Comparison of ENCODE assay signal across 17 cellular contexts in the genomic region with DNA sequence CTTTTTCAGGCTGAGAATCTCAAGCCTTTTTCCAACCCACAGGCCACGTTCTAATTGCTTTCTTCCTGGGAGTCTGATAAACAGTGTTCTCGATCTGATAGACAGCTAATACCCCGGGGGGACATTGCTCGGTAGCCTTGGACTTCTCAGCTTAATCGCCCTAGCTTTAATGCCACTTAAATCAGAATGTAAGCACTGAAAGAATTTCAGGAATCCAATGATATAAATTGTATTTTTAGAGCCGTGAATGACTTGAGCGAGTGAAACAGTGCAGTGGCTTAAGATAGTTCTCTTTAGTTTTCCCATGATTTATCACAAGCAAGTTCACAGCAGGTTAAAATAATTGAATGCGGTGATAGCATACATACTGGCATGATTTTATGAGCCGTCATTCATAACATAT.
DNase-seq lines count a peak whose midpoint lies in the region; TF ChIP-seq lines count a peak whose summit lies in the region.
"Had no signal": no experiment of that assay in that cellular context is flagged by ENCODE, and none has a peak within 500 bp of the region (broad histone marks: within the 10 kb centered on the region; RNA-seq: fewer than 3 reads in every experiment).

No MANE protein-coding gene starts in this region.

- H3K4me1 ChIP-seq in osteoblast (ENCODE audit: insufficient read depth, low read length) (peaks cover 10% of the 10 kb centered on the region), neuronal stem cell (ENCODE audit: control insufficient read depth in 2 of 2, insufficient read depth in 1 of 2, low read depth in 1 of 2, low read length in 2 of 2) (no peaks in the 10 kb centered on the region)
- H3K4me1 ChIP-seq: A549 had no signal

- H3K27me3 ChIP-seq in osteoblast (ENCODE audit: insufficient read depth, low read length) (no peaks in the 10 kb centered on the region), neuronal stem cell (ENCODE audit: control insufficient read depth in 3 of 3, insufficient read depth in 3 of 3, low read depth in 1 of 3, low read length in 3 of 3) (no peaks in the 10 kb centered on the region)
- H3K27me3 ChIP-seq: foreskin keratinocyte had no signal

- H3K27ac Mint-ChIP-seq in glutamatergic neuron (ENCODE audit: unreplicated experiment) = no peak overlapping the region
- H3K27ac Mint-ChIP-seq: activated naive CD8-positive, alpha-beta T cell; natural killer cell treated with Interleukin-12 subunit alpha and Interleukin-12 subunit beta and Interleukin-15 and Interleukin-18, amount 100 ng/mL, for 72 hours; WTC11 had no signal

- CTCF ChIA-PET in AG04449 (lab: Yijun Ruan, JAX) = interaction anchor here (0.7 to 8.3 kb wide), 16 partner anchors 13 to 481 kb away, joined by 3 to 140 read pairs (median 3); a partner anchor contains a TSS

- no peak overlapping the region for H3K4ac ChIP-seq in neuronal stem cell (ENCODE audit: low read length)

- H3K9ac ChIP-seq in neuronal stem cell (ENCODE audit: low read depth, low read length, poor library complexity) = no peak overlapping the region

- H4K20me1 ChIP-seq in osteoblast (ENCODE audit: insufficient read depth, low read length) = no peaks in the 10 kb centered on the region

- H3K23ac ChIP-seq in neuronal stem cell (ENCODE audit: low read depth, low read length, poor library complexity) = no peak overlapping the region

- H2AFZ ChIP-seq in osteoblast (ENCODE audit: low read length) (peak overlapping the region; percentile 54), neuronal stem cell (ENCODE audit: low read length) (no peak overlapping the region)

- H2AK5ac ChIP-seq in neuronal stem cell (ENCODE audit: low read depth, low read length) = no peak overlapping the region

- no peaks in the 10 kb centered on the region for H3K79me1 ChIP-seq in neuronal stem cell (ENCODE audit: low read depth, low read length)

- no peak overlapping the region for H4K8ac ChIP-seq in neuronal stem cell (ENCODE audit: low read depth, low read length)

- H3K9me3 Mint-ChIP-seq in glutamatergic neuron (ENCODE audit: unreplicated experiment) = no peaks in the 10 kb centered on the region
- H3K9me3 Mint-ChIP-seq: WTC11 had no signal

- peak; percentile 72 for DNase-seq in AG04449 (ENCODE audit: low read depth, low spot score)
- peak; percentile 26 for DNase-seq in NCI-H1048 (lab: John Stamatoyannopoulos, UW)
- peak; percentile 49 for DNase-seq in fibroblast of villous mesenchyme (ENCODE audit: low read depth)
- peak; percentile 73 for DNase-seq in osteoblast (ENCODE audit: insufficient read length, low spot score, missing footprints)
- no peak for DNase-seq in GM20000 (ENCODE audit: low spot score)
- no peak for DNase-seq in neuronal stem cell (ENCODE audit: low spot score)
- DNase-seq in glutamatergic neuron = no peak
- no peak for DNase-seq in activated naive CD4-positive, alpha-beta T cell (lab: John Stamatoyannopoulos, UW)
- DNase-seq: dermis blood vessel endothelial cell, NCI-H345, OCI-M1, substantia nigra had no signal

- H3K79me2 ChIP-seq in osteoblast (ENCODE audit: insufficient read depth, low read length) = no peaks in the 10 kb centered on the region

- H3K36me3 Mint-ChIP-seq in glutamatergic neuron (ENCODE audit: unreplicated experiment) = peaks cover 4% of the 10 kb centered on the region
- H3K36me3 Mint-ChIP-seq: activated naive CD8-positive, alpha-beta T cell; natural killer cell treated with Interleukin-12 subunit alpha and Interleukin-12 subunit beta and Interleukin-15 and Interleukin-18, amount 100 ng/mL, for 72 hours; WTC11 had no signal

- H3K4me1 Mint-ChIP-seq in glutamatergic neuron (ENCODE audit: low read depth, unreplicated experiment) = peaks cover 5% of the 10 kb centered on the region
- H3K4me1 Mint-ChIP-seq: WTC11 had no signal

- no peak overlapping the region for H3K4me3 Mint-ChIP-seq in glutamatergic neuron (ENCODE audit: unreplicated experiment)
- H3K4me3 Mint-ChIP-seq: activated naive CD8-positive, alpha-beta T cell; natural killer cell treated with Interleukin-12 subunit alpha and Interleukin-12 subunit beta and Interleukin-15 and Interleukin-18, amount 100 ng/mL, for 72 hours; WTC11 had no signal

- H4K91ac ChIP-seq in neuronal stem cell (ENCODE audit: low read depth, low read length, poor library complexity) = no peak overlapping the region

- peak overlapping the region; percentile 61 for H3K4me2 ChIP-seq in osteoblast (ENCODE audit: insufficient read depth, low read length)
- H3K4me2 ChIP-seq in neuronal stem cell (ENCODE audit: insufficient read depth, low read length, poor library complexity, severe bottlenecking) = no peak overlapping the region
- H3K4me2 ChIP-seq: A549 had no signal

- no peaks in the 10 kb centered on the region for H3K9me3 ChIP-seq in osteoblast (ENCODE audit: low read depth, low read length)
- no peaks in the 10 kb centered on the region for H3K9me3 ChIP-seq in neuronal stem cell (replicated peaks in 1 of 2; ENCODE audit: control insufficient read depth in 2 of 2, insufficient read depth in 1 of 2, low read depth in 1 of 2, low read length in 2 of 2)
- H3K9me3 ChIP-seq: A549 had no signal

- H3K18ac ChIP-seq in neuronal stem cell (ENCODE audit: low read length) = no peak overlapping the region

- H3K4me3 ChIP-seq in AG04449 (ENCODE audit: low read depth, low read length) = peak overlapping the region; percentile 39
- H3K4me3 ChIP-seq in fibroblast of villous mesenchyme (ENCODE audit: low read depth, low read length) = no peak overlapping the region
- peak overlapping the region; percentile 16 for H3K4me3 ChIP-seq in osteoblast (ENCODE audit: insufficient read depth, low read length)
- no peak overlapping the region for H3K4me3 ChIP-seq in neuronal stem cell (ENCODE audit: low read length in 2 of 2)
- H3K4me3 ChIP-seq: A549 had no signal

- POLR2A ChIA-PET in AG04449 (lab: Yijun Ruan, JAX) = interaction anchor here (0.7 to 1.7 kb wide), 3 partner anchors 27 to 93 kb away, joined by 3 to 7 read pairs (median 6); no protein-coding TSS in a partner anchor

- no peak overlapping the region for H2BK120ac ChIP-seq in neuronal stem cell (ENCODE audit: low read depth, low read length)

- H3K27ac ChIP-seq in osteoblast (ENCODE audit: low read depth, low read length) (peak overlapping the region; percentile 67), neuronal stem cell (replicated peaks; ENCODE audit: low read length) (no peak overlapping the region)
- H3K27ac ChIP-seq: A549, foreskin keratinocyte had no signal

- H3K14ac ChIP-seq in neuronal stem cell (ENCODE audit: low read length) = no peak overlapping the region

- no peaks in the 10 kb centered on the region for H3K27me3 Mint-ChIP-seq in glutamatergic neuron (ENCODE audit: unreplicated experiment)
- H3K27me3 Mint-ChIP-seq: natural killer cell treated with Interleukin-12 subunit alpha and Interleukin-12 subunit beta and Interleukin-15 and Interleukin-18, amount 100 ng/mL, for 72 hours had no signal

- TF ChIP-seq CTCF in AG04449 (IDR thresholded peaks at IDR 0.05; ENCODE audit: insufficient read depth, low read length, missing control alignments) (no peak), fibroblast of villous mesenchyme (IDR thresholded peaks at IDR 0.05; ENCODE audit: insufficient read depth, low read depth, low read length) (no peak), osteoblast (IDR thresholded peaks at IDR 0.05; ENCODE audit: extremely low read depth, low read depth, low read length) (no peak), GM20000 (IDR thresholded peaks at IDR 0.05; ENCODE audit: extremely low read depth, missing control alignments) (no peak), glutamatergic neuron (IDR thresholded peaks at IDR 0.05; ENCODE audit: partially characterized antibody, unreplicated experiment) (no peak)

- WGBS in neuronal stem cell (ENCODE audit: extremely low coverage in 2 of 2, insufficient read length in 2 of 2, insufficient replicate concordance in 1 of 2), 2 donors = no CpG with 5 or more reads among the region's 9 CpGs

- no peaks in the 10 kb centered on the region for H3K36me3 ChIP-seq in osteoblast (ENCODE audit: insufficient read depth, low read length)
- H3K36me3 ChIP-seq in neuronal stem cell (replicated peaks in 1 of 2; ENCODE audit: control insufficient read depth in 2 of 2, insufficient read depth in 2 of 2, low read length in 2 of 2) = no peaks in the 10 kb centered on the region

- H2BK15ac ChIP-seq in neuronal stem cell (ENCODE audit: low read length) = no peak overlapping the region

- H2BK5ac ChIP-seq in neuronal stem cell (ENCODE audit: low read length) = no peak overlapping the region

- H2BK12ac ChIP-seq in neuronal stem cell (ENCODE audit: low read length) = no peak overlapping the region

Comparison
In these comparisons a context has a peak if more than half of its experiments do, and no peak if none do; other contexts are left out.
1. DNase-seq: peak in AG04449 (single experiment), NCI-H1048 (single experiment), fibroblast of villous mesenchyme (single experiment) and osteoblast (single experiment); none in GM20000 (single experiment), neuronal stem cell (single experiment), glutamatergic neuron (single experiment) and activated naive CD4-positive, alpha-beta T cell (0 of 4).
2. H3K4me3 ChIP-seq: peak in AG04449 (single experiment) and osteoblast (single experiment); none in fibroblast of villous mesenchyme (single experiment) and neuronal stem cell (0 of 2).